In the genomic region with DNA sequence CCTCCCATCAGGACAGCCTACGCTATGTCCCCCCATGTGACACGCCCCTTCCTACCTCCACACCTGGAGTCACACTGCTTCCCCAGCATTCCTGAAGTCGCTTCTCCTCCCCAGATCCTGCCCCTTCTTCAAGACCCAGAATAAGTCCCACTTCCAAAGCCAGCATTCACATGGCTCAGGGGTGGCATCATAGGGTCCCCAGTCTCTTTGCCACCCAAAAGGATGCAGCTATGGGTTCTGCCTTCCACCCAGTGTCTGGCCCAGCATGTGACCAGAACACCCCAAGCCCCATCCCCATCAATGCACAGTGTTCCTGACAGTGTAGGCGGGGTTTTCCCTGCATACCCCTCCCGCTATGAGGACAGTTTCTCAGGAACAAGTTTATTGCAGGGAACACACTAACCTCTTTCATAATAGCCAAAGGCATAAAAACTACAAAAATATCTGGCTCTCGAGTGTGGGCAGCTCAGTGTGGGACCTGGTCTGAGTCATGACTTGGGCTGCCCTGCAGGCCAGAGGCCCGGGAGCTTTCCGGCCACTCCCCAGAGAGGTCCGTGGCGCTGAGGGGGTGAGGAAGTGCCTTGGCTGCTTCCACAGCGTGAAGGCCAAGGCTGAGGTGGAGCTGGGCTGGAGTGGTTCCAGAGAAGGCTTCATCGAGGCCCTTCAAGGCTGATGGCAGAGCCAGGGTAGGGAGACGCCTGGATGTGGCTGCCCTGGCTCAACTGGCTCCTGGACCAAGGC, we compare ENCODE assay signal across 10 cellular contexts. TPM values are rescaled to one million over a fixed set of nuclear protein-coding genes. Genes with fewer than 3 reads are reported as not detected.
DNase-seq lines count a peak whose midpoint lies in the region; ATAC-seq and TF ChIP-seq lines count a peak whose summit lies in the region.
"Had no signal": no experiment of that assay in that cellular context is flagged by ENCODE, and none has a peak within 500 bp of the region (broad histone marks: within the 10 kb centered on the region; RNA-seq: fewer than 3 reads in every experiment).

No MANE protein-coding gene starts in this region.

- no peaks in the 10 kb centered on the region for H3K4me1 ChIP-seq in trophoblast cell (ENCODE audit: control insufficient read depth in 1 of 2, insufficient read depth in 2 of 2, low read length in 2 of 2)
- H3K4me1 ChIP-seq in effector memory CD4-positive, alpha-beta T cell (ENCODE audit: control insufficient read depth, insufficient read depth, low read length, poor library complexity, severe bottlenecking) = no peaks in the 10 kb centered on the region

- H2BK120ac ChIP-seq in trophoblast cell (ENCODE audit: insufficient read depth, low read length, poor library complexity) = no peak overlapping the region

- H3K14ac ChIP-seq in trophoblast cell (ENCODE audit: low read length) = no peak overlapping the region

- peaks cover 2% of the 10 kb centered on the region for H3K9me3 ChIP-seq in trophoblast cell (ENCODE audit: insufficient read depth, low read depth, low read length)
- H3K9me3 ChIP-seq in effector memory CD4-positive, alpha-beta T cell (ENCODE audit: control insufficient read depth, low read length) = no peaks in the 10 kb centered on the region

- H4K12ac ChIP-seq in trophoblast cell (ENCODE audit: low read depth, low read length) = no peak overlapping the region

- H3K23ac ChIP-seq in trophoblast cell (ENCODE audit: low read length) = no peak overlapping the region

- no peak overlapping the region for H3K4ac ChIP-seq in trophoblast cell (ENCODE audit: low read depth, low read length)

- no peak overlapping the region for H2BK5ac ChIP-seq in trophoblast cell (ENCODE audit: low read depth, low read length, poor library complexity)

- no peaks in the 10 kb centered on the region for H3K79me2 ChIP-seq in trophoblast cell (ENCODE audit: control insufficient read depth, insufficient read depth, low read length, poor library complexity)

- peak; percentile 86 for ATAC-seq in SK-N-SH treated with all-trans-retinoic acid at 6 μM for 48 hours
- ATAC-seq in GM19463 (IDR thresholded peaks at IDR 0.05; ENCODE audit: unreplicated experiment) = no peak
- ATAC-seq: stimulated activated memory B cell treated with anti-CD40 and anti-IgM and Interleukin-4, amounts not matched to agents 10 μg/mL and 1 μg/mL and 100 μg/mL, for 72 hours had no signal

- POLR2A ChIA-PET in BJ (lab: Charles Lee) = interaction anchor here (0.6 kb wide), 1 partner anchor 425 kb away, joined by 3 read pairs; no protein-coding TSS in a partner anchor

- H2BK12ac ChIP-seq in trophoblast cell (ENCODE audit: low read length) = no peak overlapping the region

- no peak overlapping the region for H2AFZ ChIP-seq in trophoblast cell (ENCODE audit: insufficient read depth, low read length, poor library complexity)

- no peak for TF ChIP-seq CTCF in BJ (IDR thresholded peaks at IDR 0.05; ENCODE audit: insufficient read depth, low read depth, low read length)
- TF ChIP-seq CTCF in fibroblast of villous mesenchyme (IDR thresholded peaks at IDR 0.05; ENCODE audit: insufficient read depth, low read depth, low read length) = no peak

- DNase-seq in BJ (ENCODE audit: low read depth) (peak; percentile 95), fibroblast of villous mesenchyme (ENCODE audit: low read depth) (peak; percentile 97), trophoblast cell (peak; percentile 52 to 69)
- no peak for DNase-seq in activated CD4-positive, CD25-positive, alpha-beta regulatory T cell treated with anti-CD3 and anti-CD28 coated beads, Interleukin-2, amount 50 U/mL, for 72 hours
- no peak for DNase-seq in effector memory CD4-positive, alpha-beta T cell
- no peak for DNase-seq in activated naive CD4-positive, alpha-beta T cell (lab: John Stamatoyannopoulos, UW)
- DNase-seq: DND-41 had no signal

- H3K27me3 ChIP-seq in BJ (ENCODE audit: control insufficient read depth, insufficient read depth, low read length) (no peaks in the 10 kb centered on the region), trophoblast cell (ENCODE audit: insufficient read depth, low read length) (no peaks in the 10 kb centered on the region)
- no peaks in the 10 kb centered on the region for H3K27me3 ChIP-seq in effector memory CD4-positive, alpha-beta T cell (replicated peaks; ENCODE audit: control insufficient read depth, insufficient read depth, low read length, poor library complexity, severe bottlenecking)

- H3K27ac ChIP-seq in trophoblast cell (ENCODE audit: low read depth, low read length) = no peak overlapping the region
- no peak overlapping the region for H3K27ac ChIP-seq in effector memory CD4-positive, alpha-beta T cell (ENCODE audit: insufficient read depth, low read length, poor library complexity, severe bottlenecking)

- H4K8ac ChIP-seq in trophoblast cell (ENCODE audit: low read depth, low read length) = no peak overlapping the region

- no peak overlapping the region for H3K18ac ChIP-seq in trophoblast cell (ENCODE audit: low read length)

- H3K36me3 ChIP-seq in BJ (ENCODE audit: control insufficient read depth, insufficient read depth, low read length) = peaks cover 2% of the 10 kb centered on the region
- H3K36me3 ChIP-seq in trophoblast cell (ENCODE audit: control insufficient read depth in 1 of 2, insufficient read depth in 2 of 2, low read length in 2 of 2) = no peaks in the 10 kb centered on the region
- H3K36me3 ChIP-seq in effector memory CD4-positive, alpha-beta T cell (ENCODE audit: control insufficient read depth, insufficient read depth, low read length) = no peaks in the 10 kb centered on the region

- no peak overlapping the region for H3K4me2 ChIP-seq in trophoblast cell (ENCODE audit: low read length)

- no peaks in the 10 kb centered on the region for H3K79me1 ChIP-seq in trophoblast cell (ENCODE audit: low read length)

- H3K4me3 ChIP-seq in BJ (ENCODE audit: low read depth, low read length) (no peak overlapping the region), fibroblast of villous mesenchyme (ENCODE audit: low read depth, low read length) (no peak overlapping the region), trophoblast cell (ENCODE audit: low read depth, low read length) (no peak overlapping the region)
- no peak overlapping the region for H3K4me3 ChIP-seq in effector memory CD4-positive, alpha-beta T cell (ENCODE audit: insufficient read depth, low read depth, low read length, poor library complexity, severe bottlenecking)

- H3K9ac ChIP-seq in trophoblast cell (ENCODE audit: low read length) = no peak overlapping the region

- no peak overlapping the region for H4K91ac ChIP-seq in trophoblast cell (ENCODE audit: low read depth, low read length)

- WGBS in trophoblast cell (ENCODE audit: extremely low coverage, insufficient coverage, insufficient read length) = no CpG with 5 or more reads among the region's 13 CpGs

- H2AK5ac ChIP-seq in trophoblast cell (ENCODE audit: low read length) = no peak overlapping the region

- CTCF ChIA-PET in BJ (lab: Yijun Ruan, JAX) = interaction anchor here (0.6 to 2.1 kb wide), 8 partner anchors 12 to 239 kb away, joined by 3 to 7 read pairs (median 3); a partner anchor contains a TSS

TF ChIP-seq in SK-N-SH treated with all-trans-retinoic acid at 6 μM for 48 hours, 23 proteins besides CTCF, POLR2A, EP300 and RAD21:
- TF ChIP-seq ZFP3 (CRISPR knock-in tag; IDR thresholded peaks at IDR 0.05) = 0 out of 2 replicates have a peak, but pooled peaks have one; percentile 58
- no peak for TF ChIP-seq GLIS3 (CRISPR knock-in tag; IDR thresholded peaks at IDR 0.05)

RNA-seq across cellular contexts. Expression of a gene that starts 5.8 kb away (rescaled TPM):
- polyA plus RNA-seq in BJ (2011; rRNA removed) = 33.7 and 64.0 TPM in 2 replicates
- 17.2 and 20.8 TPM in 2 replicates for polyA minus RNA-seq in BJ (2011; rRNA and poly(A)+ RNA removed)
- 73.8 and 83.4 TPM in 2 replicates for total RNA-seq in fibroblast of villous mesenchyme
- polyA plus RNA-seq in trophoblast cell (2013) = 0.27 and 0.36 TPM in 2 replicates

RNA-seq across cellular contexts. Expression of a gene that starts 23.3 kb away (rescaled TPM):
- 8.9 and 10.9 TPM in 2 replicates for polyA plus RNA-seq in BJ (2011; rRNA removed)
- polyA minus RNA-seq in BJ (2011; rRNA and poly(A)+ RNA removed) = 7.6 and 10.2 TPM in 2 replicates
- total RNA-seq in fibroblast of villous mesenchyme = 52.7 and 64.4 TPM in 2 replicates
- 9.9 and 10.6 TPM in 2 replicates for polyA plus RNA-seq in trophoblast cell (2013)

RNA-seq across cellular contexts. Expression of a gene that starts 48.9 kb away (rescaled TPM):
- 0.02 TPM in 2 replicates for polyA plus RNA-seq in BJ (2011; rRNA removed)
- polyA minus RNA-seq in BJ (2011; rRNA and poly(A)+ RNA removed) = 0.05 TPM in 1 of 2 replicates, not detected in the other
- total RNA-seq in fibroblast of villous mesenchyme = 0.32 TPM in 1 of 2 replicates, not detected in the other
- polyA plus RNA-seq in trophoblast cell (2013) = 0.03 TPM in 2 replicates

RNA-seq across cellular contexts. Expression of a gene that starts 56.9 kb away (rescaled TPM):
- 0.18 and 0.26 TPM in 2 replicates for polyA plus RNA-seq in BJ (2011; rRNA removed)
- polyA minus RNA-seq in BJ (2011; rRNA and poly(A)+ RNA removed) = 0.31 TPM in 1 of 2 replicates, not detected in the other
- total RNA-seq in fibroblast of villous mesenchyme = 0.86 and 1.9 TPM in 2 replicates
- polyA plus RNA-seq in trophoblast cell (2013) = 1.9 and 2.1 TPM in 2 replicates

Comparison
In these comparisons a context has a peak if more than half of its experiments do, and no peak if none do; other contexts are left out.
1. DNase-seq: peak in BJ (single experiment), fibroblast of villous mesenchyme (single experiment) and trophoblast cell (2 of 2); none in activated CD4-positive, CD25-positive, alpha-beta regulatory T cell treated with anti-CD3 and anti-CD28 coated beads, Interleukin-2, amount 50 U/mL, for 72 hours (single experiment), effector memory CD4-positive, alpha-beta T cell (0 of 3) and activated naive CD4-positive, alpha-beta T cell (0 of 4).